Comparison of ENCODE assay signal across 10 cellular contexts in the genomic region with DNA sequence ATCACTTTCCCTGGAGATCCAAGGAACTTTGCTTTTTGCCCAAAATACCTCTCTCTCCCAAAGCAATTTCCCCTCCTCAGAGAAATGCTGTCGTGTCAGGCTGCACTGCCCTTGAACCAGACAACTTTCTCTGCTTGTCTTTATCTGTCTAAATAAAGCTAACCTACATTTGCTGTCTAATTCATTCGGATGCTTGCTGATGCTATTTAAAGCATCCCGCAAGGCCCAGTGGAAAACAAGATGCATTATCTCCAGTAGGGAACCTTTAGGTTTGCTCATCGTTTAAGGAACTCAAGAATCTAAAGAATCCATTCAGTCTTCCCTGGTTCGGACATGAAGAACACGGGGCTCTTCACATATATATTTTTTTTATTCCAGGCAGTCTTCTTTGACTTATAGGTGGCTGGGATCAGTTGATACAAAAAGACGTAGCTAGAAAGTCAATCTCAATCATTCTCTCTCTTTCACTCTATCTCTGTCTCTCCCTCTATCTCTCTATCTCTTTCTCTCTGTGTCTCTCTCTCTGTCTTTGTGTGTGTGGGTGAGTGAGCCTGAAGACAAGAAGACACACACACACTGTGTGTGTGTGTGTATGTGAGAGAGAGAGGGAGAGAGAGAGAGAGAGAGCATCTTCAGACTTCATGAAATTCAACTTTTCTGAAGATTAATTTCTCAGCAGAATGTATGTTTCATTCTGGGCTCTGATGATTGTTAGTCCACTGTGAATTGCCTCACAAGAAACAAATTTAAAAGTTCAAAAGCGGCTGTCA.
DNase-seq lines count a peak whose midpoint lies in the region; ATAC-seq and TF ChIP-seq lines count a peak whose summit lies in the region.
"Had no signal": no experiment of that assay in that cellular context is flagged by ENCODE, and none has a peak within 500 bp of the region (broad histone marks: within the 10 kb centered on the region; RNA-seq: fewer than 3 reads in every experiment).

No MANE protein-coding gene starts in this region.

- CTCF ChIA-PET in MCF 10A (lab: Yijun Ruan, JAX) = interaction anchor here (0.6 to 1.0 kb wide), 2 partner anchors 11 to 44 kb away, joined by 3 to 4 read pairs; no protein-coding TSS in a partner anchor

- TSS peak; percentile 97 for BruUV-seq in MCF 10A (replicated peaks; lab: Mats Ljungman, UMichigan)

- H3K27me3 Mint-ChIP-seq in MCF 10A (ENCODE audit: insufficient read depth, unreplicated experiment) = no peaks in the 10 kb centered on the region
- H3K27me3 Mint-ChIP-seq in activated naive CD8-positive, alpha-beta T cell = no peaks in the 10 kb centered on the region

- no peak for TF ChIP-seq POLR2A in breast epithelium (IDR thresholded peaks at IDR 0.05)

- peak overlapping the region; percentile 100 for H3K27ac Mint-ChIP-seq in MCF 10A (ENCODE audit: low read depth, unreplicated experiment)
- peak overlapping the region; percentile 95 for H3K27ac Mint-ChIP-seq in activated naive CD8-positive, alpha-beta T cell

- no peaks in the 10 kb centered on the region for H3K9me3 Mint-ChIP-seq in MCF 10A (ENCODE audit: unreplicated experiment)
- no peaks in the 10 kb centered on the region for H3K9me3 Mint-ChIP-seq in activated naive CD8-positive, alpha-beta T cell (ENCODE audit: low read depth)

- ATAC-seq in right cardiac atrium = peak in 1 of 2 donors; percentile 6
- ATAC-seq in thoracic aorta (ENCODE audit: insufficient number of reproducible peaks, low FRiP score, low read depth) = no peak
- ATAC-seq in GM18519 (IDR thresholded peaks at IDR 0.05; ENCODE audit: low FRiP score, unreplicated experiment) = no peak
- no peak for ATAC-seq in HG02852 (IDR thresholded peaks at IDR 0.05; ENCODE audit: unreplicated experiment)

- peaks cover 36% of the 10 kb centered on the region for H3K4me1 Mint-ChIP-seq in MCF 10A (ENCODE audit: insufficient read depth, unreplicated experiment)
- H3K4me1 Mint-ChIP-seq in activated naive CD8-positive, alpha-beta T cell (ENCODE audit: low read depth) = peaks cover 62% of the 10 kb centered on the region

- H3K4me3 Mint-ChIP-seq in MCF 10A (ENCODE audit: unreplicated experiment) = peak overlapping the region; percentile 52
- H3K4me3 Mint-ChIP-seq in activated naive CD8-positive, alpha-beta T cell = peak overlapping the region; percentile 77

- intact Hi-C loops in MCF 10A (cut with micrococcal nuclease) = loop anchor here (2.0 kb wide), 1 partner anchor 126 kb away; no protein-coding TSS in a partner anchor
- intact Hi-C loops in breast epithelium (cut with DNase I; ENCODE audit: low total_unique reads) = no loop called here
- intact Hi-C loops in right cardiac atrium (cut with DNase I) = no loop called here

- H3K27ac ChIP-seq in breast epithelium (no peak overlapping the region), right cardiac atrium (ENCODE audit: low read length) (peak overlapping the region; percentile 79), thoracic aorta (no peak overlapping the region)

- no peak for TF ChIP-seq CTCF in MCF 10A (IDR thresholded peaks at IDR 0.05; ENCODE audit: unreplicated experiment)
- TF ChIP-seq CTCF in breast epithelium (IDR thresholded peaks at IDR 0.05) = no peak
- no peak for TF ChIP-seq CTCF in thoracic aorta (IDR thresholded peaks at IDR 0.05)

- 39% methylated on average over 8 of the region's 8 CpGs for WGBS in right cardiac atrium

- H3K36me3 ChIP-seq in breast epithelium (no peaks in the 10 kb centered on the region), thoracic aorta (no peaks in the 10 kb centered on the region)

- H3K27me3 ChIP-seq in breast epithelium = no peaks in the 10 kb centered on the region
- no peaks in the 10 kb centered on the region for H3K27me3 ChIP-seq in right cardiac atrium (ENCODE audit: control insufficient read depth, insufficient read depth)
- no peaks in the 10 kb centered on the region for H3K27me3 ChIP-seq in thoracic aorta (replicated peaks; ENCODE audit: insufficient read depth)

- no peaks in the 10 kb centered on the region for H3K9me3 ChIP-seq in breast epithelium
- H3K9me3 ChIP-seq in right cardiac atrium (ENCODE audit: control insufficient read depth, low read length) = no peaks in the 10 kb centered on the region
- no peaks in the 10 kb centered on the region for H3K9me3 ChIP-seq in thoracic aorta

- DNase-seq in MCF 10A (ENCODE audit: unreplicated experiment) (no peak), breast epithelium (ENCODE audit: low spot score in 2 of 2) (no peak), right cardiac atrium (no peak), thoracic aorta (ENCODE audit: low spot score) (no peak), amygdala (lab: John Stamatoyannopoulos, UW) (no peak)
- DNase-seq: glutamatergic neuron, NCI-H1048 had no signal

- no peak overlapping the region for H3K4me3 ChIP-seq in breast epithelium
- no peak overlapping the region for H3K4me3 ChIP-seq in right cardiac atrium (ENCODE audit: low read length)
- H3K4me3 ChIP-seq in thoracic aorta = peak overlapping the region; percentile 18

- H3K36me3 Mint-ChIP-seq in MCF 10A (ENCODE audit: insufficient read depth, unreplicated experiment) = no peaks in the 10 kb centered on the region
- no peaks in the 10 kb centered on the region for H3K36me3 Mint-ChIP-seq in activated naive CD8-positive, alpha-beta T cell

- no peaks in the 10 kb centered on the region for H3K4me1 ChIP-seq in breast epithelium
- H3K4me1 ChIP-seq in right cardiac atrium (ENCODE audit: control insufficient read depth, insufficient read depth, low read length) = no peaks in the 10 kb centered on the region
- peaks cover 0 to 10% of the 10 kb centered on the region in 2 donors for H3K4me1 ChIP-seq in thoracic aorta (ENCODE audit: control insufficient read depth in 1 of 2, low read depth in 2 of 2)

- POLR2A ChIA-PET in MCF 10A (lab: Yijun Ruan, JAX) = interaction anchor here (0.7 to 1.8 kb wide), 5 partner anchors 15 to 255 kb away, joined by 3 to 9 read pairs (median 7); a partner anchor contains a TSS
